1 cellular context compared by ENCODE assay signal in the genomic region with DNA sequence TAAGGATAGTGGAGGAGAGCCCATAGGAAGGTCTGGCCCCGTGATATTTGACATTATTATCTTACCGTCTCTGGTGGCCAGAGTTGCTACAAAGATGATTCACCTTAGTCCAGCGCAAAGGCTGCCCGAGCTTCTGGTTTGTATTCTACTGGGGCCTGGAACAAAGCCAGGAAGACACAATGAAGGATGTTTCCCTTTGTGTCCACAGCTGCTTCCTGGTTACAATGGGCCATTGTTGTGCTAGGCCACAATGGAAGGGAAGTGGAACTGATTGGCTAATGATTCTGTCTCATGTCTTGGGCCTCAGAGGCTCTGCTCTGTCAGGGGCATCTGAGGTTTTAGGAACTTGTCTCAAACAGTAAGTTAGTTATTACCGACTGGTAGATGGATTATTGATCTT.
TF ChIP-seq lines count a peak whose summit lies in the region.

No MANE protein-coding gene starts in this region.

TF ChIP-seq in GM12878, 131 proteins besides CTCF, POLR2A, EP300 and RAD21 (continued from another document):
- TF ChIP-seq, protein P1, sequence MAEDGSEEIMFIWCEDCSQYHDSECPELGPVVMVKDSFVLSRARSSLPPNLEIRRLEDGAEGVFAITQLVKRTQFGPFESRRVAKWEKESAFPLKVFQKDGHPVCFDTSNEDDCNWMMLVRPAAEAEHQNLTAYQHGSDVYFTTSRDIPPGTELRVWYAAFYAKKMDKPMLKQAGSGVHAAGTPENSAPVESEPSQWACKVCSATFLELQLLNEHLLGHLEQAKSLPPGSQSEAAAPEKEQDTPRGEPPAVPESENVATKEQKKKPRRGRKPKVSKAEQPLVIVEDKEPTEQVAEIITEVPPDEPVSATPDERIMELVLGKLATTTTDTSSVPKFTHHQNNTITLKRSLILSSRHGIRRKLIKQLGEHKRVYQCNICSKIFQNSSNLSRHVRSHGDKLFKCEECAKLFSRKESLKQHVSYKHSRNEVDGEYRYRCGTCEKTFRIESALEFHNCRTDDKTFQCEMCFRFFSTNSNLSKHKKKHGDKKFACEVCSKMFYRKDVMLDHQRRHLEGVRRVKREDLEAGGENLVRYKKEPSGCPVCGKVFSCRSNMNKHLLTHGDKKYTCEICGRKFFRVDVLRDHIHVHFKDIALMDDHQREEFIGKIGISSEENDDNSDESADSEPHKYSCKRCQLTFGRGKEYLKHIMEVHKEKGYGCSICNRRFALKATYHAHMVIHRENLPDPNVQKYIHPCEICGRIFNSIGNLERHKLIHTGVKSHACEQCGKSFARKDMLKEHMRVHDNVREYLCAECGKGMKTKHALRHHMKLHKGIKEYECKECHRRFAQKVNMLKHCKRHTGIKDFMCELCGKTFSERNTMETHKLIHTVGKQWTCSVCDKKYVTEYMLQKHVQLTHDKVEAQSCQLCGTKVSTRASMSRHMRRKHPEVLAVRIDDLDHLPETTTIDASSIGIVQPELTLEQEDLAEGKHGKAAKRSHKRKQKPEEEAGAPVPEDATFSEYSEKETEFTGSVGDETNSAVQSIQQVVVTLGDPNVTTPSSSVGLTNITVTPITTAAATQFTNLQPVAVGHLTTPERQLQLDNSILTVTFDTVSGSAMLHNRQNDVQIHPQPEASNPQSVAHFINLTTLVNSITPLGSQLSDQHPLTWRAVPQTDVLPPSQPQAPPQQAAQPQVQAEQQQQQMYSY (CRISPR knock-in tag; IDR thresholded peaks at IDR 0.05) = no peak
- TF ChIP-seq SUZ12 (IDR thresholded peaks at IDR 0.05; ENCODE audit: unreplicated experiment) (no peak), HDGF (IDR thresholded peaks at IDR 0.05) (no peak), BCL11A (IDR thresholded peaks at IDR 0.05; ENCODE audit: low read depth, low read length) (peak; percentile 57; the same call in 1 of the 2 replicates), LARP7 (IDR thresholded peaks at IDR 0.05) (no peak)
